ENCODE assay signal across 1 cellular context in the genomic region with DNA sequence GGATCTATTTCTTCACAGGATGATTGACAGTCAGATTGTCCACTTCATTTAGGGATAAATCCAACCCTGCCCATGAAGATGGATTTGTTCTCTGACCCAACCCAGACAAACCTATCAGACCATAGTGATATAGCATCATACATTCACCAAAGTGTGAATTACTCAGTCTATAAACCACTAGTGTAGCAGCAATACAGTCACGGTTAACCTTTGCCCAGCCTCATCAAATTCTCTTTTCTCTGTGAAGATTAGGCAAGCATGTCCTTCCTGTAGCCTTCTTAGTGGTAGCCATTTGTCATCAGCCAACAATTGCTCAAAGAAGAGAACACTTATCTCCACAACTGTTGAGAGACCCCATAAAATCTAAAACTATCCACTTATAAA.
A peak's percentile ranks its signal among the peaks of the same experiment; 100 is the strongest.
TF ChIP-seq lines count a peak whose summit lies in the region.

No MANE protein-coding gene starts in this region.

TF ChIP-seq in K562, 482 proteins besides CTCF, POLR2A, EP300 and RAD21:
- TF ChIP-seq MTA3 (IDR thresholded peaks at IDR 0.05; ENCODE audit: borderline replicate concordance): no peak
- TF ChIP-seq, protein P1, sequence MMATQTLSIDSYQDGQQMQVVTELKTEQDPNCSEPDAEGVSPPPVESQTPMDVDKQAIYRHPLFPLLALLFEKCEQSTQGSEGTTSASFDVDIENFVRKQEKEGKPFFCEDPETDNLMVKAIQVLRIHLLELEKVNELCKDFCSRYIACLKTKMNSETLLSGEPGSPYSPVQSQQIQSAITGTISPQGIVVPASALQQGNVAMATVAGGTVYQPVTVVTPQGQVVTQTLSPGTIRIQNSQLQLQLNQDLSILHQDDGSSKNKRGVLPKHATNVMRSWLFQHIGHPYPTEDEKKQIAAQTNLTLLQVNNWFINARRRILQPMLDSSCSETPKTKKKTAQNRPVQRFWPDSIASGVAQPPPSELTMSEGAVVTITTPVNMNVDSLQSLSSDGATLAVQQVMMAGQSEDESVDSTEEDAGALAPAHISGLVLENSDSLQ (IDR thresholded peaks at IDR 0.05): peak; percentile 60
- TF ChIP-seq HNRNPH1 (optimal IDR thresholded peaks at IDR 0.05; ENCODE audit: low read depth, low read length): no peak
- no peak for TF ChIP-seq BRD9 (IDR thresholded peaks at IDR 0.05; ENCODE audit: low read depth, partially characterized antibody)
- TF ChIP-seq ZEB2 (IDR thresholded peaks at IDR 0.05): no peak
